In genomic region chr11:122197055-122197987, GRCh38 we compare ENCODE assay signal across 9 cellular contexts.
A peak's percentile ranks its signal among the peaks of the same experiment; 100 is the strongest.
DNase-seq lines count a peak whose midpoint lies in the region; ATAC-seq lines count a peak whose summit lies in the region.
"Had no signal": no experiment of that assay in that cellular context is flagged by ENCODE, and none has a peak within 500 bp of the region (broad histone marks: within the 10 kb centered on the region; RNA-seq: fewer than 3 reads in every experiment).

No MANE protein-coding gene starts in this region.

- peaks cover 5% of the 10 kb centered on the region for H3K27me3 Mint-ChIP-seq in activated CD8-positive, alpha-beta T cell treated with anti-CD3 and anti-CD28 coated beads, Interleukin-2, amount 10 ng/mL, durations not matched to agents 7 days and 5 days (ENCODE audit: low read depth)
- peaks cover 11% of the 10 kb centered on the region for H3K27me3 Mint-ChIP-seq in activated CD4-positive, alpha-beta T cell treated with anti-CD3 and anti-CD28 coated beads, Interleukin-2, amount 10 ng/mL, durations not matched to agents 24 days and 14 days

- DNase-seq in COLO829 (ENCODE audit: low spot score) (peak; percentile 92), NCI-H69 (lab: John Stamatoyannopoulos, UW) (peak; percentile 50), epidermal melanocyte (ENCODE audit: insufficient read length, low spot score) (peak; percentile 61), non-pigmented ciliary epithelial cell (ENCODE audit: low read depth) (peak; percentile 99)
- DNase-seq in activated CD8-positive, alpha-beta T cell treated with anti-CD3 and anti-CD28 coated beads, Interleukin-2, amount 10 ng/mL, durations not matched to agents 7 days and 5 days, result no peak
- no peak for DNase-seq in activated CD4-positive, alpha-beta T cell treated with anti-CD3 and anti-CD28 coated beads, Interleukin-2, amount 10 ng/mL, durations not matched to agents 24 days and 14 days
- DNase-seq in activated CD8-positive, alpha-beta memory T cell treated with anti-CD3 and anti-CD28 coated beads, Interleukin-2, amount 50 U/mL, for 4 hours, result no peak

- intact Hi-C loops in activated CD4-positive, alpha-beta T cell treated with anti-CD3 and anti-CD28 coated beads, Interleukin-2, amount 10 ng/mL, durations not matched to agents 24 days and 14 days (cut with micrococcal nuclease), result no loop called here

- no peak for ATAC-seq in GM21717 (IDR thresholded peaks at IDR 0.05; ENCODE audit: unreplicated experiment)
- ATAC-seq in activated CD8-positive, alpha-beta T cell treated with anti-CD3 and anti-CD28 coated beads, Interleukin-2, amount 10 ng/mL, durations not matched to agents 7 days and 5 days, result no peak

- H3K36me3 Mint-ChIP-seq in activated CD8-positive, alpha-beta T cell treated with anti-CD3 and anti-CD28 coated beads, Interleukin-2, amount 10 ng/mL, durations not matched to agents 7 days and 5 days (ENCODE audit: low read depth), result no peaks in the 10 kb centered on the region
- no peaks in the 10 kb centered on the region for H3K36me3 Mint-ChIP-seq in activated CD4-positive, alpha-beta T cell treated with anti-CD3 and anti-CD28 coated beads, Interleukin-2, amount 10 ng/mL, durations not matched to agents 24 days and 14 days (ENCODE audit: low read depth)

- H3K9me3 Mint-ChIP-seq in activated CD8-positive, alpha-beta T cell treated with anti-CD3 and anti-CD28 coated beads, Interleukin-2, amount 10 ng/mL, durations not matched to agents 7 days and 5 days (ENCODE audit: insufficient read depth), result no peaks in the 10 kb centered on the region
- no peaks in the 10 kb centered on the region for H3K9me3 Mint-ChIP-seq in activated CD4-positive, alpha-beta T cell treated with anti-CD3 and anti-CD28 coated beads, Interleukin-2, amount 10 ng/mL, durations not matched to agents 24 days and 14 days
- H3K9me3 Mint-ChIP-seq: stimulated activated naive CD8-positive, alpha-beta T cell treated with anti-CD3 and anti-CD28 coated beads, Interleukin-15, Interleukin-2, amounts not matched to agents 100 ng/mL and 50 ng/mL, for 24 hours had no signal

- no peak overlapping the region for H3K4me3 Mint-ChIP-seq in activated CD8-positive, alpha-beta T cell treated with anti-CD3 and anti-CD28 coated beads, Interleukin-2, amount 10 ng/mL, durations not matched to agents 7 days and 5 days
- no peak overlapping the region for H3K4me3 Mint-ChIP-seq in activated CD4-positive, alpha-beta T cell treated with anti-CD3 and anti-CD28 coated beads, Interleukin-2, amount 10 ng/mL, durations not matched to agents 24 days and 14 days
- H3K4me3 Mint-ChIP-seq: stimulated activated naive CD8-positive, alpha-beta T cell treated with anti-CD3 and anti-CD28 coated beads, Interleukin-15, Interleukin-2, amounts not matched to agents 100 ng/mL and 50 ng/mL, for 24 hours had no signal

- CTCF ChIA-PET in activated CD8-positive, alpha-beta T cell treated with anti-CD3 and anti-CD28 coated beads, Interleukin-2, amount 10 ng/mL, durations not matched to agents 7 days and 5 days (lab: Charles Lee), result no interaction called here

- no peak overlapping the region for H3K27ac Mint-ChIP-seq in activated CD8-positive, alpha-beta T cell treated with anti-CD3 and anti-CD28 coated beads, Interleukin-2, amount 10 ng/mL, durations not matched to agents 7 days and 5 days
- no peak overlapping the region for H3K27ac Mint-ChIP-seq in activated CD4-positive, alpha-beta T cell treated with anti-CD3 and anti-CD28 coated beads, Interleukin-2, amount 10 ng/mL, durations not matched to agents 24 days and 14 days
- H3K27ac Mint-ChIP-seq: stimulated activated naive CD8-positive, alpha-beta T cell treated with anti-CD3 and anti-CD28 coated beads, Interleukin-15, Interleukin-2, amounts not matched to agents 100 ng/mL and 50 ng/mL, for 24 hours had no signal

- no peaks in the 10 kb centered on the region for H3K4me1 Mint-ChIP-seq in activated CD8-positive, alpha-beta T cell treated with anti-CD3 and anti-CD28 coated beads, Interleukin-2, amount 10 ng/mL, durations not matched to agents 7 days and 5 days (ENCODE audit: low read depth)
- no peaks in the 10 kb centered on the region for H3K4me1 Mint-ChIP-seq in activated CD4-positive, alpha-beta T cell treated with anti-CD3 and anti-CD28 coated beads, Interleukin-2, amount 10 ng/mL, durations not matched to agents 24 days and 14 days

- POLR2A ChIA-PET in activated CD8-positive, alpha-beta T cell treated with anti-CD3 and anti-CD28 coated beads, Interleukin-2, amount 10 ng/mL, durations not matched to agents 7 days and 5 days (lab: Charles Lee), result no interaction called here

Comparison
In these comparisons a context has a peak if more than half of its experiments do, and no peak if none do; other contexts are left out.
1. DNase-seq: peak in COLO829 (single experiment), NCI-H69 (single experiment), epidermal melanocyte (single experiment) and non-pigmented ciliary epithelial cell (single experiment); none in activated CD8-positive, alpha-beta T cell treated with anti-CD3 and anti-CD28 coated beads, Interleukin-2, amount 10 ng/mL, durations not matched to agents 7 days and 5 days (single experiment), activated CD4-positive, alpha-beta T cell treated with anti-CD3 and anti-CD28 coated beads, Interleukin-2, amount 10 ng/mL, durations not matched to agents 24 days and 14 days (single experiment) and activated CD8-positive, alpha-beta memory T cell treated with anti-CD3 and anti-CD28 coated beads, Interleukin-2, amount 50 U/mL, for 4 hours (single experiment).